Comparison of ENCODE assay signal across 28 cellular contexts in the genomic region with DNA sequence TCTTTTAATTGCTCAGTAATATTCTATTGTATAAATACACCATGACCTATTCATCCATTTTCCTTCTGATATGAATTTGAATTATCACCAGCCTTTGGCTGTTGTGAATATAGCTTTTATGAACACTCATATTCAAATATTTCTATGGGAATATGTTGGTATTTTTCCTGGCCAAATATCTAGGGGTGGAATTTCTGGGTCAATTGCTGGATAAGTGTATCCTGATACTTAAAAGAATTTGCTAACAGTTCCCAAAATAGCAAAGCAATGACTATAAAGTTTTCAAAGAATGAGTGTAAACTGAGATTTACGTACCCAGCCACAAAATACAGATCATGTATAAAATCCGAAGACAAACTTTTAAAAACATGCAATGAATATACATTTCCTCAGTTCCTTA.
DNase-seq lines count a peak whose midpoint lies in the region; ATAC-seq and TF ChIP-seq lines count a peak whose summit lies in the region.
"Had no signal": no experiment of that assay in that cellular context is flagged by ENCODE, and none has a peak within 500 bp of the region (broad histone marks: within the 10 kb centered on the region; RNA-seq: fewer than 3 reads in every experiment).

No MANE protein-coding gene starts in this region.

- H3K36me3 Mint-ChIP-seq in activated naive CD4-positive, alpha-beta T cell treated with anti-CD3 and anti-CD28 coated beads for 36 hours (ENCODE audit: low read depth): no peaks in the 10 kb centered on the region
- H3K36me3 Mint-ChIP-seq: activated naive CD8-positive, alpha-beta T cell; IgD-negative memory B cell had no signal

- TF ChIP-seq CTCF in fibroblast of lung (conservative IDR thresholded peaks at IDR 0.05 in 1 of 2, IDR thresholded peaks at IDR 0.05 in 1 of 2; ENCODE audit: low read depth in 1 of 2, low read length in 2 of 2) (no peak), thoracic aorta (IDR thresholded peaks at IDR 0.05) (no peak), BE2C (IDR thresholded peaks at IDR 0.05; ENCODE audit: low read depth, low read length) (no peak)

- H3K79me2 ChIP-seq in fibroblast of lung (ENCODE audit: control insufficient read depth, insufficient read depth, low read length): no peaks in the 10 kb centered on the region

- H3K27me3 Mint-ChIP-seq in activated naive CD4-positive, alpha-beta T cell treated with anti-CD3 and anti-CD28 coated beads for 36 hours (ENCODE audit: low read depth): peaks cover 2% of the 10 kb centered on the region
- H3K27me3 Mint-ChIP-seq: activated naive CD8-positive, alpha-beta T cell; B cell; IgD-negative memory B cell had no signal

- DNase-seq in HCEC 1CT: peak; percentile 78
- DNase-seq in fibroblast of lung (ENCODE audit: low read depth in 2 of 2): peak; percentile 60 to 71
- no peak for DNase-seq in thoracic aorta (ENCODE audit: low spot score)
- no peak for DNase-seq in NCI-H2227 (lab: John Stamatoyannopoulos, UW; ENCODE audit: unreplicated experiment)
- no peak for DNase-seq in activated naive CD4-positive, alpha-beta T cell treated with anti-CD3 and anti-CD28 coated beads for 36 hours
- DNase-seq in BE2C: no peak
- DNase-seq: activated CD4-positive, alpha-beta memory T cell treated with anti-CD3 and anti-CD28 coated beads, Interleukin-2, amount 10 ng/mL, durations not matched to agents 7 days and 5 days; body of pancreas; DMS53; effector memory CD4-positive, alpha-beta T cell; head of caudate nucleus; NCI-H1105; NCI-H2029; NCI-H345; NCI-H748 treated with DMSO at 0.1 percent for 48 hours; sigmoid colon; upper lobe of right lung had no signal

- no peak overlapping the region for H3K4me3 Mint-ChIP-seq in activated naive CD4-positive, alpha-beta T cell treated with anti-CD3 and anti-CD28 coated beads for 36 hours
- H3K4me3 Mint-ChIP-seq: activated CD4-positive, alpha-beta memory T cell treated with anti-CD3 and anti-CD28 coated beads, Interleukin-2, amount 10 ng/mL, durations not matched to agents 7 days and 5 days; activated naive CD8-positive, alpha-beta T cell; B cell; IgD-negative memory B cell; neural crest cell had no signal

- H2AFZ ChIP-seq in fibroblast of lung (ENCODE audit: low read length): no peak overlapping the region

- ATAC-seq in SK-N-SH treated with all-trans-retinoic acid at 6 μM for 48 hours (peak; percentile 7; the same call in 2 of the 3 replicates), thoracic aorta (ENCODE audit: insufficient number of reproducible peaks, low FRiP score, low read depth) (no peak), GM18868 (IDR thresholded peaks at IDR 0.05; ENCODE audit: unreplicated experiment) (no peak)
- ATAC-seq: body of pancreas, GM12878, upper lobe of right lung had no signal

- H3K4me1 ChIP-seq in fibroblast of lung (ENCODE audit: control insufficient read depth, extremely low read depth, insufficient read depth, low read length): peaks cover 31% of the 10 kb centered on the region
- H3K4me1 ChIP-seq in thoracic aorta (ENCODE audit: control insufficient read depth in 1 of 2, low read depth in 2 of 2): peaks cover 36 to 49% of the 10 kb centered on the region in 2 donors
- H3K4me1 ChIP-seq in BE2C: peaks cover 18% of the 10 kb centered on the region
- H3K4me1 ChIP-seq: body of pancreas, HAP-1, prostate gland, upper lobe of right lung had no signal

- H3K9me3 Mint-ChIP-seq in activated naive CD4-positive, alpha-beta T cell treated with anti-CD3 and anti-CD28 coated beads for 36 hours: no peaks in the 10 kb centered on the region
- H3K9me3 Mint-ChIP-seq: activated CD4-positive, alpha-beta memory T cell treated with anti-CD3 and anti-CD28 coated beads, Interleukin-2, amount 10 ng/mL, durations not matched to agents 7 days and 5 days; activated T-helper 2 cell treated with anti-CD3 and anti-CD28 coated beads, Interferon-gamma antibody, Interleukin-2, Interleukin-4, amounts not matched to agents 10 μg/mL and 5 μg/mL and 100 μg/mL, durations not matched to agents 14 hours and 24 hours and 36 hours; neural crest cell had no signal

- H3K9me3 ChIP-seq in fibroblast of lung (ENCODE audit: control insufficient read depth, insufficient read depth, low read depth, low read length) (no peaks in the 10 kb centered on the region), thoracic aorta (no peaks in the 10 kb centered on the region), BE2C (no peaks in the 10 kb centered on the region)
- H3K9me3 ChIP-seq: body of pancreas, HAP-1, prostate gland, sigmoid colon, upper lobe of right lung had no signal

- intact Hi-C loops in activated naive CD4-positive, alpha-beta T cell treated with anti-CD3 and anti-CD28 coated beads for 36 hours (cut with micrococcal nuclease): no loop called here

- H3K4me1 Mint-ChIP-seq in activated naive CD4-positive, alpha-beta T cell treated with anti-CD3 and anti-CD28 coated beads for 36 hours (ENCODE audit: low read depth): no peaks in the 10 kb centered on the region
- H3K4me1 Mint-ChIP-seq: activated CD4-positive, alpha-beta memory T cell treated with anti-CD3 and anti-CD28 coated beads, Interleukin-2, amount 10 ng/mL, durations not matched to agents 7 days and 5 days; B cell; IgD-negative memory B cell had no signal

- H3K27ac Mint-ChIP-seq in activated naive CD4-positive, alpha-beta T cell treated with anti-CD3 and anti-CD28 coated beads for 36 hours: no peak overlapping the region
- H3K27ac Mint-ChIP-seq: activated CD4-positive, alpha-beta memory T cell treated with anti-CD3 and anti-CD28 coated beads, Interleukin-2, amount 10 ng/mL, durations not matched to agents 7 days and 5 days; activated naive CD8-positive, alpha-beta T cell; activated T-helper 2 cell treated with anti-CD3 and anti-CD28 coated beads, Interferon-gamma antibody, Interleukin-2, Interleukin-4, amounts not matched to agents 10 μg/mL and 5 μg/mL and 100 μg/mL, durations not matched to agents 14 hours and 24 hours and 36 hours; B cell; IgD-negative memory B cell had no signal

- H3K36me3 ChIP-seq in fibroblast of lung (ENCODE audit: control insufficient read depth, insufficient read depth, low read length): no peaks in the 10 kb centered on the region
- H3K36me3 ChIP-seq in thoracic aorta: no peaks in the 10 kb centered on the region
- no peaks in the 10 kb centered on the region for H3K36me3 ChIP-seq in BE2C
- H3K36me3 ChIP-seq: HAP-1, prostate gland, sigmoid colon, upper lobe of right lung had no signal

- CTCF ChIA-PET in activated naive CD4-positive, alpha-beta T cell treated with anti-CD3 and anti-CD28 coated beads for 36 hours (lab: Charles Lee): no interaction called here

- H4K20me1 ChIP-seq in fibroblast of lung (ENCODE audit: control insufficient read depth, extremely low read depth, insufficient read depth, low read length): no peaks in the 10 kb centered on the region

- no peak overlapping the region for H3K9ac ChIP-seq in fibroblast of lung (ENCODE audit: insufficient read depth, low read length)

- peak overlapping the region; percentile 70 for H3K4me2 ChIP-seq in fibroblast of lung (ENCODE audit: extremely low read depth, insufficient read depth, low read length)

- H3K27ac ChIP-seq in fibroblast of lung (ENCODE audit: insufficient read depth, low read length) (peak overlapping the region; percentile 65), thoracic aorta (peak overlapping the region; percentile 3 to 77)
- H3K27ac ChIP-seq: body of pancreas, HL-60, prostate gland, sigmoid colon, upper lobe of right lung had no signal

- H3K27me3 ChIP-seq in fibroblast of lung (ENCODE audit: control insufficient read depth, insufficient read depth, low read length): no peaks in the 10 kb centered on the region
- no peaks in the 10 kb centered on the region for H3K27me3 ChIP-seq in thoracic aorta (replicated peaks; ENCODE audit: insufficient read depth)
- H3K27me3 ChIP-seq in BE2C: no peaks in the 10 kb centered on the region
- H3K27me3 ChIP-seq: body of pancreas, sigmoid colon, upper lobe of right lung had no signal

- H3K4me3 ChIP-seq in fibroblast of lung (replicated peaks in 1 of 4; ENCODE audit: control extremely low read depth in 1 of 4, insufficient read depth in 1 of 4, low read depth in 3 of 4, low read length in 4 of 4) (peak overlapping the region in 1 of 4 experiments; percentile 5), thoracic aorta (no peak overlapping the region), BE2C (ENCODE audit: low read depth, low read length) (no peak overlapping the region)
- H3K4me3 ChIP-seq: body of pancreas, GM12878, HAP-1, prostate gland, sigmoid colon, upper lobe of right lung had no signal

TF ChIP-seq in SK-N-SH treated with all-trans-retinoic acid at 6 μM for 48 hours, 23 proteins besides CTCF, POLR2A, EP300 and RAD21:
- no peak for TF ChIP-seq ZFP30 (CRISPR knock-in tag; IDR thresholded peaks at IDR 0.05)
- TF ChIP-seq POU6F1 (CRISPR knock-in tag; IDR thresholded peaks at IDR 0.05; ENCODE audit: borderline replicate concordance, low read depth): no peak
- no peak for TF ChIP-seq CSRNP3 (CRISPR knock-in tag; IDR thresholded peaks at IDR 0.05)
- TF ChIP-seq ARNTL (CRISPR knock-in tag; IDR thresholded peaks at IDR 0.05; ENCODE audit: borderline replicate concordance, low read depth): no peak
- no peak for TF ChIP-seq ZFP3 (CRISPR knock-in tag; IDR thresholded peaks at IDR 0.05)
- TF ChIP-seq SNAI2 (CRISPR knock-in tag; IDR thresholded peaks at IDR 0.05): no peak

Comparison
In these comparisons a context has a peak if more than half of its experiments do, and no peak if none do; other contexts are left out.
1. DNase-seq: peak in HCEC 1CT (single experiment) and fibroblast of lung (2 of 2); none in thoracic aorta (single experiment), NCI-H2227 (single experiment), activated naive CD4-positive, alpha-beta T cell treated with anti-CD3 and anti-CD28 coated beads for 36 hours (single experiment) and BE2C (single experiment).